In the genomic region with DNA sequence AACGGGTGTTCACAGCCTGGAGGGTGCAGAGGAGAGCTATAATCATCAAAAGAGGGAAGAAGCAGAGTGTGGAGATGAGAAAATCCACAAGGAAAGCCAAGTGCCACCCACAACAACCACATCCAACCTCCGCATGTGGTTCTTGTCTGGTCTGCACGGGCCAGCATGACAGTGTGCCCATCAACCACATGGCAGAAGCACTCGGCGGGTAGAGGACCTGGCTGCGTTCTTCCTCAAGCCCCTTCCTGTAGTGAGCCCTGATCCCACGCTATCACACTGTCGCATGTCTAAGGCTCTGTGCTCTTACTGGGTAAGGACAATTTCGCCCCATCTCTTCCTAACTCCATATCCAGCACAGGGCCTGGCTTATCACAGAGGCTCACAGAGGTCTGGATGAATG, we compare ENCODE assay signal across 13 cellular contexts. TPM values are rescaled to one million over a fixed set of nuclear protein-coding genes. Genes with fewer than 3 reads are reported as not detected.
DNase-seq lines count a peak whose midpoint lies in the region; ATAC-seq and TF ChIP-seq lines count a peak whose summit lies in the region.
"Had no signal": no experiment of that assay in that cellular context is flagged by ENCODE, and none has a peak within 500 bp of the region (broad histone marks: within the 10 kb centered on the region; RNA-seq: fewer than 3 reads in every experiment).

No MANE protein-coding gene starts in this region.

- H3K4me3 Mint-ChIP-seq in activated CD8-positive, alpha-beta memory T cell treated with anti-CD3 and anti-CD28 coated beads, Interleukin-2, amount 10 ng/mL, durations not matched to agents 7 days and 5 days, result no peak overlapping the region
- no peak overlapping the region for H3K4me3 Mint-ChIP-seq in dendritic cell treated with granulocyte-macrophage colony-stimulating factor and Interleukin-4, amounts not matched to agents 40 ng/mL and 50 ng/mL, for 4 days

- intact Hi-C loops in dendritic cell treated with granulocyte-macrophage colony-stimulating factor and Interleukin-4, amounts not matched to agents 40 ng/mL and 50 ng/mL, for 4 days (cut with micrococcal nuclease), result no loop called here

- no peak for ATAC-seq in activated CD8-positive, alpha-beta memory T cell treated with anti-CD3 and anti-CD28 coated beads, Interleukin-2, amount 10 ng/mL, durations not matched to agents 7 days and 5 days
- ATAC-seq in HG03045 (IDR thresholded peaks at IDR 0.05; ENCODE audit: unreplicated experiment) (no peak), HG03469 (IDR thresholded peaks at IDR 0.05; ENCODE audit: unreplicated experiment) (no peak)

- peaks cover 4% of the 10 kb centered on the region for H3K36me3 Mint-ChIP-seq in activated CD8-positive, alpha-beta memory T cell treated with anti-CD3 and anti-CD28 coated beads, Interleukin-2, amount 10 ng/mL, durations not matched to agents 7 days and 5 days
- peaks cover 90% of the 10 kb centered on the region for H3K36me3 Mint-ChIP-seq in dendritic cell treated with granulocyte-macrophage colony-stimulating factor and Interleukin-4, amounts not matched to agents 40 ng/mL and 50 ng/mL, for 4 days (ENCODE audit: low read depth)

- H3K9me3 Mint-ChIP-seq in activated CD8-positive, alpha-beta memory T cell treated with anti-CD3 and anti-CD28 coated beads, Interleukin-2, amount 10 ng/mL, durations not matched to agents 7 days and 5 days (ENCODE audit: low read depth), result no peaks in the 10 kb centered on the region
- no peaks in the 10 kb centered on the region for H3K9me3 Mint-ChIP-seq in dendritic cell treated with granulocyte-macrophage colony-stimulating factor and Interleukin-4, amounts not matched to agents 40 ng/mL and 50 ng/mL, for 4 days

- no peaks in the 10 kb centered on the region for H3K79me2 ChIP-seq in osteoblast (ENCODE audit: insufficient read depth, low read length)

- H3K27me3 Mint-ChIP-seq in activated CD8-positive, alpha-beta memory T cell treated with anti-CD3 and anti-CD28 coated beads, Interleukin-2, amount 10 ng/mL, durations not matched to agents 7 days and 5 days, result no peaks in the 10 kb centered on the region
- H3K27me3 Mint-ChIP-seq in dendritic cell treated with granulocyte-macrophage colony-stimulating factor and Interleukin-4, amounts not matched to agents 40 ng/mL and 50 ng/mL, for 4 days, result no peaks in the 10 kb centered on the region

- DNase-seq in activated CD8-positive, alpha-beta memory T cell treated with anti-CD3 and anti-CD28 coated beads, Interleukin-2, amount 10 ng/mL, durations not matched to agents 7 days and 5 days, result no peak
- no peak for DNase-seq in activated CD8-positive, alpha-beta memory T cell treated with anti-CD3 and anti-CD28 coated beads, Interleukin-2, amount 50 U/mL, for 4 hours
- DNase-seq in RWPE1 (ENCODE audit: low spot score), result no peak
- peak; percentile 65 for DNase-seq in osteoblast (ENCODE audit: insufficient read length, low spot score, missing footprints)
- DNase-seq in DMS 273 treated with DMSO at 0.1 percent for 48 hours (lab: John Stamatoyannopoulos, UW), result no peak
- DNase-seq: amniotic stem cell; NCI-H1694 treated with DMSO at 0.1 percent for 48 hours; stimulated activated CD4-positive, alpha-beta T cell treated with anti-CD3 and anti-CD28 coated beads, Interleukin-4, amount 100 ng/mL, for 4 hours had no signal

- no peak overlapping the region for H3K4me2 ChIP-seq in osteoblast (ENCODE audit: insufficient read depth, low read length)

- peaks cover 21% of the 10 kb centered on the region for H3K36me3 ChIP-seq in osteoblast (ENCODE audit: insufficient read depth, low read length)

- H3K27ac ChIP-seq in RWPE1, result peak overlapping the region; percentile 78
- H3K27ac ChIP-seq in osteoblast (ENCODE audit: low read depth, low read length), result no peak overlapping the region
- H3K27ac ChIP-seq: SK-N-MC had no signal

- peaks cover 4% of the 10 kb centered on the region for H3K4me1 ChIP-seq in osteoblast (ENCODE audit: insufficient read depth, low read length)

- no peaks in the 10 kb centered on the region for H3K9me3 ChIP-seq in osteoblast (ENCODE audit: low read depth, low read length)
- H3K9me3 ChIP-seq: neutrophil had no signal

- no peak overlapping the region for H2AFZ ChIP-seq in osteoblast (ENCODE audit: low read length)

- peak overlapping the region; percentile 98 for H3K27ac Mint-ChIP-seq in activated CD8-positive, alpha-beta memory T cell treated with anti-CD3 and anti-CD28 coated beads, Interleukin-2, amount 10 ng/mL, durations not matched to agents 7 days and 5 days
- H3K27ac Mint-ChIP-seq in dendritic cell treated with granulocyte-macrophage colony-stimulating factor and Interleukin-4, amounts not matched to agents 40 ng/mL and 50 ng/mL, for 4 days, result peak overlapping the region; percentile 89

- no peaks in the 10 kb centered on the region for H4K20me1 ChIP-seq in osteoblast (ENCODE audit: insufficient read depth, low read length)

- peaks cover 20% of the 10 kb centered on the region for H3K4me1 Mint-ChIP-seq in activated CD8-positive, alpha-beta memory T cell treated with anti-CD3 and anti-CD28 coated beads, Interleukin-2, amount 10 ng/mL, durations not matched to agents 7 days and 5 days
- peaks cover 24% of the 10 kb centered on the region for H3K4me1 Mint-ChIP-seq in dendritic cell treated with granulocyte-macrophage colony-stimulating factor and Interleukin-4, amounts not matched to agents 40 ng/mL and 50 ng/mL, for 4 days (ENCODE audit: low read depth)

- no peak for TF ChIP-seq CTCF in RWPE1 (conservative IDR thresholded peaks at IDR 0.05; ENCODE audit: low read depth)
- no peak for TF ChIP-seq CTCF in osteoblast (IDR thresholded peaks at IDR 0.05; ENCODE audit: extremely low read depth, low read depth, low read length)

- no peak overlapping the region for H3K4me3 ChIP-seq in osteoblast (ENCODE audit: insufficient read depth, low read length)
- H3K4me3 ChIP-seq: SK-N-MC had no signal

- CTCF ChIA-PET in activated CD8-positive, alpha-beta memory T cell treated with anti-CD3 and anti-CD28 coated beads, Interleukin-2, amount 10 ng/mL, durations not matched to agents 7 days and 5 days (lab: Charles Lee), result interaction anchor here (2.2 to 6.0 kb wide), 3 partner anchors 42 to 58 kb away, joined by 9 to 89 read pairs (median 16); a partner anchor contains a TSS
- CTCF ChIA-PET in RWPE1 (lab: Yijun Ruan, JAX), result interaction anchor here (0.7 to 2.3 kb wide), 2 partner anchors 11 to 53 kb away, joined by 3 to 14 read pairs; a partner anchor contains a TSS

- POLR2A ChIA-PET in RWPE1 (lab: Yijun Ruan, JAX; ENCODE audit: low non-redundant PET), result no interaction called here

- H3K27me3 ChIP-seq in osteoblast (ENCODE audit: insufficient read depth, low read length), result no peaks in the 10 kb centered on the region
- H3K27me3 ChIP-seq: neutrophil had no signal

RNA-seq across cellular contexts. Expression of a gene that starts 41.9 kb away (rescaled TPM):
- total RNA-seq in activated CD8-positive, alpha-beta memory T cell treated with anti-CD3 and anti-CD28 coated beads, Interleukin-2, amount 10 ng/mL, durations not matched to agents 7 days and 5 days, result 10 to 100 TPM; 27.0 to 32.9 TPM
- total RNA-seq in osteoblast, result 22.4 and 30.0 TPM in 2 replicates

RNA-seq across cellular contexts. Expression of a gene that starts 53.0 kb away (rescaled TPM):
- total RNA-seq in activated CD8-positive, alpha-beta memory T cell treated with anti-CD3 and anti-CD28 coated beads, Interleukin-2, amount 10 ng/mL, durations not matched to agents 7 days and 5 days, result 10 to 100 TPM; 65.5 to 69.2 TPM
- total RNA-seq in osteoblast, result 70.1 and 81.4 TPM in 2 replicates
